14 cellular contexts compared by ENCODE assay signal in genomic region chr1:170662561-170662971, GRCh38. TPM values are rescaled to one million over a fixed set of nuclear protein-coding genes. Genes with fewer than 3 reads are reported as not detected.
DNase-seq lines count a peak whose midpoint lies in the region; ATAC-seq and TF ChIP-seq lines count a peak whose summit lies in the region.
"Had no signal": no experiment of that assay in that cellular context is flagged by ENCODE, and none has a peak within 500 bp of the region (broad histone marks: within the 10 kb centered on the region; RNA-seq: fewer than 3 reads in every experiment).

No MANE protein-coding gene starts in this region.

- intact Hi-C loops in prostate gland (cut with DNase I), result loop anchor here (5.0 kb wide), 1 partner anchor 730 kb away; no protein-coding TSS in a partner anchor
- intact Hi-C loops in CD4-positive, alpha-beta T cell (cut with DNase I, micrococcal nuclease), result no loop called here

- no peak for DNase-seq in AG10803 (ENCODE audit: low read depth)
- DNase-seq in NCI-H526 treated with DMSO at 0.1 percent for 48 hours (lab: John Stamatoyannopoulos, UW), result peak; percentile 32
- DNase-seq in fibroblast of mammary gland (ENCODE audit: low read depth), result peak; percentile 58
- no peak for DNase-seq in prostate gland (ENCODE audit: low spot score)
- no peak for DNase-seq in NCI-H2196 treated with DMSO at 0.1 percent for 48 hours (lab: John Stamatoyannopoulos, UW; ENCODE audit: unreplicated experiment)
- DNase-seq in globus pallidus (ENCODE audit: low spot score), result no peak
- DNase-seq in C1 segment of cervical spinal cord (lab: John Stamatoyannopoulos, UW), result no peak
- DNase-seq in CD4-positive, alpha-beta T cell, result no peak
- DNase-seq: activated CD4-positive, CD25-positive, alpha-beta regulatory T cell; CD4-positive, CD25-positive, alpha-beta regulatory T cell; naive B cell; NCI-H1092 treated with DMSO at 0.1 percent for 48 hours had no signal

- no peak overlapping the region for H3K4me3 Mint-ChIP-seq in CD4-positive, alpha-beta T cell
- H3K4me3 Mint-ChIP-seq: naive B cell had no signal

- H3K36me3 Mint-ChIP-seq in CD4-positive, alpha-beta T cell (ENCODE audit: low read depth), result no peaks in the 10 kb centered on the region
- H3K36me3 Mint-ChIP-seq: CD4-positive, CD25-positive, alpha-beta regulatory T cell had no signal

- no peaks in the 10 kb centered on the region for H3K36me3 ChIP-seq in prostate gland

- no peak for TF ChIP-seq POLR2A in prostate gland (IDR thresholded peaks at IDR 0.05)

- H3K4me3 ChIP-seq in AG10803 (ENCODE audit: low read length) (peak overlapping the region; percentile 93), fibroblast of mammary gland (ENCODE audit: control insufficient read depth, low read depth, low read length) (peak overlapping the region; percentile 97), prostate gland (peak overlapping the region; percentile 45 to 56)

- H3K4me1 Mint-ChIP-seq in CD4-positive, alpha-beta T cell (ENCODE audit: low read depth), result peaks cover 34% of the 10 kb centered on the region

- TF ChIP-seq CTCF in AG10803 (conservative IDR thresholded peaks at IDR 0.05; ENCODE audit: low read length), result no peak
- no peak for TF ChIP-seq CTCF in fibroblast of mammary gland (conservative IDR thresholded peaks at IDR 0.05; ENCODE audit: control insufficient read depth, insufficient read depth, low read depth, low read length)
- TF ChIP-seq CTCF in prostate gland (IDR thresholded peaks at IDR 0.05), result no peak
- no peak for TF ChIP-seq CTCF in CD4-positive, alpha-beta T cell (IDR thresholded peaks at IDR 0.05)

- H3K27me3 Mint-ChIP-seq in CD4-positive, alpha-beta T cell, result peaks cover 93% of the 10 kb centered on the region

- no peaks in the 10 kb centered on the region for H3K4me1 ChIP-seq in prostate gland (replicated peaks)
- H3K4me1 ChIP-seq: foreskin keratinocyte had no signal

- no peak overlapping the region for H3K27ac Mint-ChIP-seq in CD4-positive, alpha-beta T cell
- H3K27ac Mint-ChIP-seq: activated naive CD4-positive, alpha-beta T cell treated with anti-CD3 and anti-CD28 coated beads, Interleukin-2, amount 50 U/mL, for 72 hours; CD4-positive, CD25-positive, alpha-beta regulatory T cell; naive B cell had no signal

- peak overlapping the region; percentile 82 to 83 for H3K27ac ChIP-seq in prostate gland
- no peak overlapping the region for H3K27ac ChIP-seq in CD4-positive, alpha-beta T cell (ENCODE audit: low read depth, low read length)
- H3K27ac ChIP-seq: foreskin keratinocyte had no signal

- H3K9me3 Mint-ChIP-seq in CD4-positive, alpha-beta T cell, result no peaks in the 10 kb centered on the region
- H3K9me3 Mint-ChIP-seq: activated naive CD4-positive, alpha-beta T cell treated with anti-CD3 and anti-CD28 coated beads, Interleukin-2, amount 50 U/mL, for 72 hours had no signal

- CTCF ChIA-PET in CD4-positive, alpha-beta T cell (lab: Charles Lee), result no interaction called here

- WGBS in prostate gland, result 5% methylated on average over 8 of the region's 8 CpGs

- no peak for ATAC-seq in CD4-positive, alpha-beta T cell (ENCODE audit: poor library complexity)
- ATAC-seq: activated naive CD4-positive, alpha-beta T cell treated with anti-CD3 and anti-CD28 coated beads, Interleukin-2, amount 50 U/mL, for 72 hours had no signal

- no peaks in the 10 kb centered on the region for H3K9me3 ChIP-seq in prostate gland
- H3K9me3 ChIP-seq in CD4-positive, alpha-beta T cell (ENCODE audit: control insufficient read depth, low read length), result no peaks in the 10 kb centered on the region

- POLR2A ChIA-PET in CD4-positive, alpha-beta T cell (lab: Charles Lee), result no interaction called here

- H3K27me3 ChIP-seq in prostate gland (replicated peaks; ENCODE audit: insufficient read depth), result no peaks in the 10 kb centered on the region
- peaks cover 96% of the 10 kb centered on the region for H3K27me3 ChIP-seq in CD4-positive, alpha-beta T cell (ENCODE audit: control insufficient read depth, insufficient read depth, low read length)

RNA-seq across cellular contexts. Expression of gene PRRX1, which starts 1.4 kb away (rescaled TPM):
- total RNA-seq in prostate gland, result 10 to 100 TPM in 1 of 2 donors, 1 to 10 TPM in 1; 7.0 to 35.2 TPM
- total RNA-seq in CD4-positive, alpha-beta T cell, result not detected
- total RNA-seq: activated naive CD4-positive, alpha-beta T cell treated with anti-CD3 and anti-CD28 coated beads, Interleukin-2, amount 50 U/mL, for 72 hours; CD4-positive, CD25-positive, alpha-beta regulatory T cell had no signal

Comparison
In these comparisons a context has a peak if more than half of its experiments do, and no peak if none do; other contexts are left out.
1. DNase-seq: peak in NCI-H526 treated with DMSO at 0.1 percent for 48 hours (single experiment) and fibroblast of mammary gland (single experiment); none in AG10803 (single experiment), prostate gland (single experiment), NCI-H2196 treated with DMSO at 0.1 percent for 48 hours (single experiment), globus pallidus (single experiment), C1 segment of cervical spinal cord (0 of 14) and CD4-positive, alpha-beta T cell (0 of 10).
2. RNA of gene PRRX1, which starts 1.4 kb away (total RNA-seq): 7.0 to 35.2 TPM in prostate gland; not detected in CD4-positive, alpha-beta T cell; every median in the first group is over 4 times any median in the second.
3. Peak in every context shown above with its lines, with median percentiles within 50 percentile points of each other: H3K4me3 ChIP-seq.